In genomic region chr6:157174731-157175130, GRCh38 we compare ENCODE assay signal across 6 cellular contexts.
"Had no signal": no experiment of that assay in that cellular context is flagged by ENCODE, and none has a peak within 500 bp of the region (broad histone marks: within the 10 kb centered on the region; RNA-seq: fewer than 3 reads in every experiment).

No MANE protein-coding gene starts in this region.

- DNase-seq: IMR-90, KBM-7, KG1 had no signal

- H3K4me3 ChIP-seq: K562 had no signal

- H3K27ac ChIP-seq: HL-60 had no signal

- ATAC-seq: HepG2, K562 had no signal
